In the genomic region with DNA sequence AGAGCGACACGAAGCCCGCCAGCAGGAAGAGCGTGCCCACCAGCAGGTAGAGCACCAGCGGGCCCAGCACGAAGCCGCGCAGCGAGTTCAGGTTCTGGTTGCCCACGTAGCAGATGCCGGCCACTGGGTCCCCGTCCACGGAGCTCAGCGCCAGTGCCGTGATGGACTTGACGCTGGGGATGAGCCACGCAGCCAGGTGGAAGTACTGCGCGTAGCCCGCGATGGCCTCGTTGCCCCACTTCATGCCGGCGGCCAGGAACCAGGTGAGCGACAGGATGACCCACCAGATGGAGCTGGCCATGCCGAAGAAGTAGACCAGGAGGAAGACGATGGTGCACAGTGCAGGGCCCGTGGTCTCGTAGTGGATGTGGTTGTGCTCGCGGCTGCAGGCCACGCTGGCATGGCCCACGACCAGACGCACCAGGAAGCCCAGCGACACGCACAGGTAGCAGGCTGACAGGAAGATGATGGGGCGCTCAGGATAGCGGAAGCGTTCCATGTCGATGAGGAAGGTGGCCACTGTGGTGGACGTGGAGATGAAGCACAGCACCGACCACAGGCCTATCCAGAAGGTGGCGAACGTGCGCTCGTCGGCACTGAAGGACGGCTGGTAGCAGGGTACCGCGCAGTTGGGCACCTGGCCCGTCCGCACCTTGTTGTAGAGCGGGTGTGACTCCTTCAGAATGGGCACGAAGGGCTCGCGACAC, we compare ENCODE assay signal across 8 cellular contexts. TPM values are rescaled to one million over a fixed set of nuclear protein-coding genes. Genes with fewer than 3 reads are reported as not detected.
DNase-seq lines count a peak whose midpoint lies in the region; ATAC-seq, FAIRE-seq and TF ChIP-seq lines count a peak whose summit lies in the region.

No MANE protein-coding gene starts in this region.

- H3K27ac ChIP-seq in astrocyte (ENCODE audit: low read depth, low read length): no peak overlapping the region
- peak overlapping the region in 4 of 8 donors; percentile 78 to 83 (median 80) for H3K27ac ChIP-seq in spleen

- H3K4me3 Mint-ChIP-seq in HFFc6: peak overlapping the region; percentile 91; the same call in 1 of the 2 replicates
- peak overlapping the region; percentile 80 for H3K4me3 Mint-ChIP-seq in astrocyte (ENCODE audit: unreplicated experiment)
- H3K4me3 Mint-ChIP-seq in immature natural killer cell: peak overlapping the region; percentile 83 to 91 (median 87)

- ATAC-seq in GM18520 (IDR thresholded peaks at IDR 0.05; ENCODE audit: unreplicated experiment): no peak

- POLR2A ChIA-PET in AG04449 (lab: Yijun Ruan, JAX): no interaction called here

- intact Hi-C loops in spleen (cut with DNase I; ENCODE audit: low total_unique reads): loop anchor here (5.0 kb wide), 1 partner anchor 210 kb away; no protein-coding TSS in a partner anchor

- peaks cover 4% of the 10 kb centered on the region for H3K27me3 ChIP-seq in astrocyte (ENCODE audit: insufficient read depth, low read length)
- H3K27me3 ChIP-seq in spleen (replicated peaks in 1 of 7): peaks cover 0 to 22% (median 0%) of the 10 kb centered on the region in 7 donors

- H3K9me3 ChIP-seq in astrocyte (ENCODE audit: insufficient read depth, low read depth, low read length) (no peaks in the 10 kb centered on the region), spleen (no peaks in the 10 kb centered on the region)

- H3K4me1 Mint-ChIP-seq in HFFc6 (ENCODE audit: low read depth): peaks cover 20% of the 10 kb centered on the region
- H3K4me1 Mint-ChIP-seq in astrocyte (ENCODE audit: low read depth, unreplicated experiment): peaks cover 3% of the 10 kb centered on the region
- H3K4me1 Mint-ChIP-seq in immature natural killer cell: peaks cover 31 to 44% of the 10 kb centered on the region in 2 donors

- H3K36me3 Mint-ChIP-seq in HFFc6 (ENCODE audit: low read depth) (no peaks in the 10 kb centered on the region), astrocyte (ENCODE audit: low read depth, unreplicated experiment) (peaks cover 3% of the 10 kb centered on the region), immature natural killer cell (no peaks in the 10 kb centered on the region)

- 66 to 86% (median 69%) methylated on average over 46 to 56 of the region's 56 CpGs for WGBS in spleen, 5 donors

- no peak for FAIRE-seq in astrocyte (lab: Jason Lieb, UNC)

- H3K9ac ChIP-seq in astrocyte (ENCODE audit: low read length): no peak overlapping the region

- H2AFZ ChIP-seq in astrocyte (ENCODE audit: low read depth, low read length): peak overlapping the region; percentile 92

- peaks cover 10% of the 10 kb centered on the region for H3K79me2 ChIP-seq in astrocyte (ENCODE audit: insufficient read depth, low read length)

- CTCF ChIA-PET in AG04449 (lab: Yijun Ruan, JAX): interaction anchor here (0.7 to 10.4 kb wide), 5 partner anchors 21 to 304 kb away, joined by 3 to 79 read pairs (median 8); a partner anchor contains a TSS

- TF ChIP-seq POLR2A in spleen (IDR thresholded peaks at IDR 0.05): no peak

- H3K27me3 Mint-ChIP-seq in HFFc6 (ENCODE audit: insufficient read depth) (peaks cover 5% of the 10 kb centered on the region; the same call in 1 of the 2 replicates), astrocyte (ENCODE audit: low read depth, unreplicated experiment) (peaks cover 2% of the 10 kb centered on the region), immature natural killer cell (ENCODE audit: low read depth in 3 of 3) (peaks cover 10 to 19% (median 17%) of the 10 kb centered on the region in 3 donors)

- peaks cover 7% of the 10 kb centered on the region for H4K20me1 ChIP-seq in astrocyte (ENCODE audit: insufficient read depth, low read length)

- H3K4me3 ChIP-seq in AG04449 (ENCODE audit: low read depth, low read length): peak overlapping the region; percentile 69; the same call in 1 of the 2 replicates
- H3K4me3 ChIP-seq in astrocyte (ENCODE audit: insufficient read depth, low read depth, low read length): peak overlapping the region; percentile 63
- H3K4me3 ChIP-seq in spleen: peak overlapping the region; percentile 71 to 89 (median 86)

- TF ChIP-seq CTCF in AG04449 (IDR thresholded peaks at IDR 0.05; ENCODE audit: insufficient read depth, low read length, missing control alignments) (peak; percentile 55), HFFc6 (IDR thresholded peaks at IDR 0.05) (peak; percentile 35), astrocyte (IDR thresholded peaks at IDR 0.05; ENCODE audit: insufficient read depth, low read depth, low read length) (peak; percentile 22), spleen (IDR thresholded peaks at IDR 0.05 in 8 of 11, conservative IDR thresholded peaks at IDR 0.05 in 3 of 11) (peak in 8 of 11 experiments; percentile 10 to 50 (median 30))

- H3K9me3 Mint-ChIP-seq in HFFc6 (no peaks in the 10 kb centered on the region), astrocyte (ENCODE audit: unreplicated experiment) (peaks cover 2% of the 10 kb centered on the region), immature natural killer cell (no peaks in the 10 kb centered on the region)

- DNase-seq in AG04449 (ENCODE audit: low read depth, low spot score): no peak
- DNase-seq in HFFc6: no peak
- DNase-seq in astrocyte (ENCODE audit: low read depth): no peak
- DNase-seq in immature natural killer cell: no peak
- peak; percentile 84 for DNase-seq in spleen
- no peak for DNase-seq in inferior parietal cortex (ENCODE audit: extremely low spot score)
- no peak for DNase-seq in medulla oblongata (ENCODE audit: extremely low spot score)

- H3K36me3 ChIP-seq in astrocyte (ENCODE audit: insufficient read depth, low read length) (no peaks in the 10 kb centered on the region), spleen (peaks cover 0 to 21% (median 0%) of the 10 kb centered on the region in 6 donors)

- H3K27ac Mint-ChIP-seq in HFFc6: no peak overlapping the region
- H3K27ac Mint-ChIP-seq in astrocyte (ENCODE audit: unreplicated experiment): no peak overlapping the region
- peak overlapping the region in 1 of 6 donors; percentile 42 for H3K27ac Mint-ChIP-seq in immature natural killer cell

- H3K4me2 ChIP-seq in astrocyte (ENCODE audit: low read length): peak overlapping the region; percentile 95

- H3K4me1 ChIP-seq in astrocyte (ENCODE audit: insufficient read depth, low read length) (peaks cover 9% of the 10 kb centered on the region), spleen (peaks cover 23 to 55% (median 49%) of the 10 kb centered on the region in 6 donors)

RNA-seq across cellular contexts. Expression of a gene that starts 2.1 kb away (rescaled TPM):
- 1 to 10 TPM in 4 of 6 experiments, under 1 TPM in 2; 0.64 to 1.4 (median 1.2) TPM for total RNA-seq in HFFc6 (2021; fragmentation: NEBNext Ultra II Directional; extraction: Animal tissue kit (Norgen Biotek cat#: 25700))
- total RNA-seq in astrocyte (3.2 and 3.7 TPM in 2 replicates), spleen (10 to 100 TPM in 1 of 7 donors, 1 to 10 TPM in 6; 4.0 to 11.4 (median 6.6) TPM)
- polyA plus RNA-seq in immature natural killer cell (under 1 TPM in 2 of 3 donors, not detected in 1; 0.13 to 0.43 TPM), spleen (1 to 10 TPM in 1 of 3 donors, under 1 TPM in 2; 0.35 to 1.1 (median 0.38) TPM)

RNA-seq across cellular contexts. Expression of a gene that starts 56.2 kb away (rescaled TPM):
- 10 to 100 TPM; 13.3 to 21.7 (median 17.5) TPM for total RNA-seq in HFFc6 (2021; fragmentation: NEBNext Ultra II Directional; extraction: Animal tissue kit (Norgen Biotek cat#: 25700))
- 26.2 and 35.2 TPM in 2 replicates for total RNA-seq in astrocyte
- polyA plus RNA-seq in immature natural killer cell: 1 to 10 TPM in 2 of 3 donors, under 1 TPM in 1; 0.32 to 1.6 (median 1.3) TPM
- 10 to 100 TPM; 14.0 to 22.8 (median 16.6) TPM for total RNA-seq in spleen
- polyA plus RNA-seq in spleen: 1 to 10 TPM; 4.7 to 8.1 (median 5.4) TPM
